Comparison of ENCODE assay signal across 8 cellular contexts in genomic region chr9:89497181-89497963, GRCh38. TPM values are rescaled to one million over a fixed set of nuclear protein-coding genes. Genes with fewer than 3 reads are reported as not detected.
A peak's percentile ranks its signal among the peaks of the same experiment; 100 is the strongest.
DNase-seq lines count a peak whose midpoint lies in the region; ATAC-seq lines count a peak whose summit lies in the region.

No MANE protein-coding gene starts in this region.

- H3K4me3 ChIP-seq in CD4-positive, alpha-beta memory T cell (ENCODE audit: low read length in 2 of 2): peak overlapping the region; percentile 89 to 98
- peak overlapping the region; percentile 66 for H3K4me3 ChIP-seq in NT2/D1 (ENCODE audit: insufficient read length, low read depth)
- peak overlapping the region; percentile 29 for H3K4me3 ChIP-seq in mesendoderm (ENCODE audit: low read length)

- H4K5ac ChIP-seq in mesendoderm (ENCODE audit: low read length): no peak overlapping the region

- no peak overlapping the region for H2BK5ac ChIP-seq in mesendoderm (ENCODE audit: low read length)

- CTCF ChIA-PET in CD4-positive, alpha-beta memory T cell (lab: Charles Lee; ENCODE audit: partially characterized antibody): interaction anchor here (0.9 to 3.0 kb wide), 7 partner anchors 16 to 79 kb away, joined by 3 to 23 read pairs (median 3); no protein-coding TSS in a partner anchor

- H3K4me1 ChIP-seq in CD4-positive, alpha-beta memory T cell (ENCODE audit: insufficient read depth, low read length): peaks cover 86% of the 10 kb centered on the region
- H3K4me1 ChIP-seq in NT2/D1 (ENCODE audit: insufficient read depth, insufficient read length) (peaks cover 27% of the 10 kb centered on the region), mesendoderm (ENCODE audit: control insufficient read depth, low read depth, low read length) (peaks cover 2% of the 10 kb centered on the region)

- intact Hi-C loops in CD4-positive, alpha-beta memory T cell (cut with micrococcal nuclease): loop anchor here (1.0 to 2.0 kb wide), 2 partner anchors 15 to 52 kb away; no protein-coding TSS in a partner anchor
- intact Hi-C loops in dendritic cell treated with granulocyte-macrophage colony-stimulating factor and Interleukin-4, amounts not matched to agents 40 ng/mL and 50 ng/mL, for 4 days (cut with micrococcal nuclease): loop anchor here (5.0 to 10.0 kb wide), 2 partner anchors 50 to 53 kb away; no protein-coding TSS in a partner anchor

- no peaks in the 10 kb centered on the region for H3K36me3 ChIP-seq in CD4-positive, alpha-beta memory T cell (ENCODE audit: insufficient read depth, low read length)
- H3K36me3 ChIP-seq in NT2/D1 (ENCODE audit: insufficient read depth, insufficient read length, low read length) (no peaks in the 10 kb centered on the region), mesendoderm (ENCODE audit: control insufficient read depth, insufficient read depth, low read length) (no peaks in the 10 kb centered on the region)

- no peak overlapping the region for H3K4ac ChIP-seq in mesendoderm (ENCODE audit: low read depth, low read length)

- peak overlapping the region; percentile 87 to 98 (median 93) for H3K27ac Mint-ChIP-seq in CD4-positive, alpha-beta memory T cell
- peak overlapping the region; percentile 76 for H3K27ac Mint-ChIP-seq in dendritic cell treated with granulocyte-macrophage colony-stimulating factor and Interleukin-4, amounts not matched to agents 40 ng/mL and 50 ng/mL, for 4 days

- no CpG with 5 or more reads among the region's 68 CpGs for WGBS in mesendoderm (ENCODE audit: extremely low coverage, insufficient coverage, low lambda C conversion rate)

- no peak overlapping the region for H3K23ac ChIP-seq in mesendoderm (ENCODE audit: low read length)

- H2AK5ac ChIP-seq in mesendoderm (ENCODE audit: low read length): no peak overlapping the region

- peak overlapping the region; percentile 94 to 100 (median 98) for H3K4me3 Mint-ChIP-seq in CD4-positive, alpha-beta memory T cell
- H3K4me3 Mint-ChIP-seq in dendritic cell treated with granulocyte-macrophage colony-stimulating factor and Interleukin-4, amounts not matched to agents 40 ng/mL and 50 ng/mL, for 4 days: peak overlapping the region; percentile 74

- peak overlapping the region; percentile 44 for H3K4me2 ChIP-seq in mesendoderm (ENCODE audit: low read length)

- H3K79me2 ChIP-seq in mesendoderm (ENCODE audit: control insufficient read depth, insufficient read depth, low read length): peaks cover 3% of the 10 kb centered on the region

- H3K18ac ChIP-seq in mesendoderm (ENCODE audit: low read length): peak overlapping the region; percentile 42

- no peaks in the 10 kb centered on the region for H3K79me1 ChIP-seq in mesendoderm (ENCODE audit: low read length)

- H3K9ac ChIP-seq in NT2/D1 (ENCODE audit: insufficient read length, low read depth) (peak overlapping the region; percentile 71), mesendoderm (ENCODE audit: low read length) (peak overlapping the region; percentile 31)

- no peak overlapping the region for H2BK120ac ChIP-seq in mesendoderm (ENCODE audit: low read depth, low read length)

- POLR2A ChIA-PET in CD4-positive, alpha-beta memory T cell (lab: Charles Lee; ENCODE audit: partially characterized antibody): interaction anchor here (0.9 to 3.0 kb wide), 18 partner anchors 8 to 91 kb away, joined by 3 to 25 read pairs (median 6); no protein-coding TSS in a partner anchor

- peak in 4 of 5 donors; percentile 45 to 69 (median 58) for DNase-seq in CD4-positive, alpha-beta memory T cell
- no peak for DNase-seq in NT2/D1 (ENCODE audit: low read depth, low spot score)
- DNase-seq in mesendoderm: peak; percentile 15
- DNase-seq in NCI-H2171 treated with DMSO at 0.1 percent for 48 hours (lab: John Stamatoyannopoulos, UW): no peak
- DNase-seq in AML-193 (lab: John Stamatoyannopoulos, UW): no peak
- no peak for DNase-seq in MV-4-11 (lab: John Stamatoyannopoulos, UW)

- H3K9me3 ChIP-seq in CD4-positive, alpha-beta memory T cell (ENCODE audit: control insufficient read depth in 1 of 2, low read length in 2 of 2): no peaks in the 10 kb centered on the region
- H3K9me3 ChIP-seq in NT2/D1 (ENCODE audit: insufficient read depth, low read length): no peaks in the 10 kb centered on the region

- H4K8ac ChIP-seq in mesendoderm (ENCODE audit: low read depth, low read length): no peak overlapping the region

- peak overlapping the region; percentile 72 for H3K27ac ChIP-seq in CD4-positive, alpha-beta memory T cell (ENCODE audit: low read depth, low read length)
- no peak overlapping the region for H3K27ac ChIP-seq in mesendoderm (ENCODE audit: low read depth, low read length)

- H3K27me3 Mint-ChIP-seq in CD4-positive, alpha-beta memory T cell: no peaks in the 10 kb centered on the region
- peaks cover 2% of the 10 kb centered on the region for H3K27me3 Mint-ChIP-seq in dendritic cell treated with granulocyte-macrophage colony-stimulating factor and Interleukin-4, amounts not matched to agents 40 ng/mL and 50 ng/mL, for 4 days

- peaks cover 68 to 93% (median 80%) of the 10 kb centered on the region in 4 donors for H3K4me1 Mint-ChIP-seq in CD4-positive, alpha-beta memory T cell
- H3K4me1 Mint-ChIP-seq in dendritic cell treated with granulocyte-macrophage colony-stimulating factor and Interleukin-4, amounts not matched to agents 40 ng/mL and 50 ng/mL, for 4 days (ENCODE audit: low read depth): peaks cover 74% of the 10 kb centered on the region

- H3K36me3 Mint-ChIP-seq in CD4-positive, alpha-beta memory T cell: peaks cover 4 to 25% of the 10 kb centered on the region in 2 donors
- peaks cover 1% of the 10 kb centered on the region for H3K36me3 Mint-ChIP-seq in dendritic cell treated with granulocyte-macrophage colony-stimulating factor and Interleukin-4, amounts not matched to agents 40 ng/mL and 50 ng/mL, for 4 days (ENCODE audit: low read depth)

- no peaks in the 10 kb centered on the region for H3K27me3 ChIP-seq in CD4-positive, alpha-beta memory T cell (ENCODE audit: insufficient read depth, low read length)
- H3K27me3 ChIP-seq in NT2/D1 (ENCODE audit: insufficient read depth, insufficient read length): peaks cover 11% of the 10 kb centered on the region
- H3K27me3 ChIP-seq in mesendoderm (ENCODE audit: insufficient read depth, low read length, poor library complexity): no peaks in the 10 kb centered on the region

- H2BK15ac ChIP-seq in mesendoderm (replicated peaks; ENCODE audit: low read depth): no peak overlapping the region

- H3K9me3 Mint-ChIP-seq in CD4-positive, alpha-beta memory T cell: peaks cover 0 to 1% (median 0%) of the 10 kb centered on the region in 8 donors
- no peaks in the 10 kb centered on the region for H3K9me3 Mint-ChIP-seq in dendritic cell treated with granulocyte-macrophage colony-stimulating factor and Interleukin-4, amounts not matched to agents 40 ng/mL and 50 ng/mL, for 4 days

- peak overlapping the region; percentile 70 for H3K56ac ChIP-seq in mesendoderm (ENCODE audit: low read length)

- ATAC-seq in GM21381 (IDR thresholded peaks at IDR 0.05; ENCODE audit: unreplicated experiment): peak; percentile 44

RNA-seq across cellular contexts. Expression of gene SEMA4D, which starts 0.5 kb away (rescaled TPM):
- 100 to 1,000 TPM; 393 to 410 TPM for total RNA-seq in CD4-positive, alpha-beta memory T cell
- polyA plus RNA-seq in CD4-positive, alpha-beta memory T cell: 100 to 1,000 TPM in 1 of 2 donors, 10 to 100 TPM in 1; 49.5 to 166 TPM
- polyA plus RNA-seq in mesendoderm (2013, experiment 1 of 2): 8.6 TPM
- polyA plus RNA-seq in mesendoderm (2013, experiment 2 of 2): 8.9 TPM

Comparison
In these comparisons a context has a peak if more than half of its experiments do, and no peak if none do; other contexts are left out.
1. DNase-seq: peak in CD4-positive, alpha-beta memory T cell (4 of 5) and mesendoderm (single experiment); none in NT2/D1 (single experiment), NCI-H2171 treated with DMSO at 0.1 percent for 48 hours (single experiment), AML-193 (0 of 2) and MV-4-11 (single experiment).
2. H3K4me3 ChIP-seq: peak in every context shown above with its lines; median percentile 94 in CD4-positive, alpha-beta memory T cell; 66 in NT2/D1; 29 in mesendoderm.